In genomic region chr7:74658171-74659004, GRCh38 we compare ENCODE assay signal across 8 cellular contexts. TPM values are rescaled to one million over a fixed set of nuclear protein-coding genes. Genes with fewer than 3 reads are reported as not detected.
DNase-seq lines count a peak whose midpoint lies in the region; ATAC-seq and TF ChIP-seq lines count a peak whose summit lies in the region.

No MANE protein-coding gene starts in this region.

- H3K79me2 ChIP-seq in mesendoderm (ENCODE audit: control insufficient read depth, insufficient read depth, low read length): peaks cover 46% of the 10 kb centered on the region

- peak overlapping the region; percentile 87 for H4K5ac ChIP-seq in mesendoderm (ENCODE audit: low read length)

- H3K27me3 Mint-ChIP-seq in effector memory CD8-positive, alpha-beta T cell: no peaks in the 10 kb centered on the region

- H3K4ac ChIP-seq in mesendoderm (ENCODE audit: low read depth, low read length): peak overlapping the region; percentile 99

- H3K27me3 ChIP-seq in mesendoderm (ENCODE audit: insufficient read depth, low read length, poor library complexity): no peaks in the 10 kb centered on the region

- H2BK5ac ChIP-seq in mesendoderm (ENCODE audit: low read length): peak overlapping the region; percentile 96

- H3K56ac ChIP-seq in mesendoderm (ENCODE audit: low read length): peak overlapping the region; percentile 99

- peaks cover 37 to 48% of the 10 kb centered on the region in 2 donors for H3K4me1 Mint-ChIP-seq in effector memory CD8-positive, alpha-beta T cell (ENCODE audit: low read depth in 2 of 2)

- no peaks in the 10 kb centered on the region for H3K36me3 ChIP-seq in mesendoderm (ENCODE audit: control insufficient read depth, insufficient read depth, low read length)

- no peak for TF ChIP-seq CTCF in GM20000 (IDR thresholded peaks at IDR 0.05; ENCODE audit: extremely low read depth, missing control alignments)

- H3K9me3 Mint-ChIP-seq in effector memory CD8-positive, alpha-beta T cell: no peaks in the 10 kb centered on the region

- H3K4me1 ChIP-seq in mesendoderm (ENCODE audit: control insufficient read depth, low read depth, low read length): peaks cover 10% of the 10 kb centered on the region

- peak overlapping the region; percentile 98 for H3K18ac ChIP-seq in mesendoderm (ENCODE audit: low read length)

- peak overlapping the region; percentile 94 to 97 for H3K27ac Mint-ChIP-seq in effector memory CD8-positive, alpha-beta T cell

- peaks cover 37% of the 10 kb centered on the region for H3K36me3 Mint-ChIP-seq in effector memory CD8-positive, alpha-beta T cell (ENCODE audit: insufficient read depth)

- H2BK120ac ChIP-seq in mesendoderm (ENCODE audit: low read depth, low read length): peak overlapping the region; percentile 75

- peak overlapping the region; percentile 96 for H2AK5ac ChIP-seq in mesendoderm (ENCODE audit: low read length)

- H4K8ac ChIP-seq in mesendoderm (ENCODE audit: low read depth, low read length): peak overlapping the region; percentile 100

- WGBS in mesendoderm (ENCODE audit: extremely low coverage, insufficient coverage, low lambda C conversion rate): no CpG with 5 or more reads among the region's 108 CpGs

- peak overlapping the region; percentile 100 for H3K27ac ChIP-seq in mesendoderm (ENCODE audit: low read depth, low read length)

- peak; percentile 76 for DNase-seq in CMK (ENCODE audit: low read depth)
- DNase-seq in GM20000 (ENCODE audit: low spot score): peak; percentile 97
- DNase-seq in HT1080 (ENCODE audit: low read depth): peak; percentile 88
- peak; percentile 99 for DNase-seq in NOMO-1 treated with DMSO at 0.1 percent for 48 hours (lab: John Stamatoyannopoulos, UW; ENCODE audit: unreplicated experiment)
- peak; percentile 62 for DNase-seq in activated CD8-positive, alpha-beta memory T cell treated with anti-CD3 and anti-CD28 coated beads, Interleukin-2, amount 50 U/mL, for 1 hour (ENCODE audit: extremely low read depth)
- DNase-seq in effector memory CD8-positive, alpha-beta T cell: peak; percentile 79 to 86 (median 80)
- DNase-seq in mesendoderm: peak; percentile 97
- DNase-seq in stimulated activated CD8-positive, alpha-beta memory T cell treated with anti-CD3 and anti-CD28 coated beads, Interleukin-12 subunit alpha, Interleukin-12 subunit beta, amount 100 ng/mL, for 24 hours (ENCODE audit: extremely low read depth): peak; percentile 81

- H2BK15ac ChIP-seq in mesendoderm (replicated peaks; ENCODE audit: low read depth): no peak overlapping the region

- H3K4me3 ChIP-seq in mesendoderm (ENCODE audit: low read length): peak overlapping the region; percentile 90

- H3K79me1 ChIP-seq in mesendoderm (ENCODE audit: low read length): no peaks in the 10 kb centered on the region

- peak; percentile 65 for ATAC-seq in effector memory CD8-positive, alpha-beta T cell (replicated peaks)

- peak overlapping the region; percentile 89 to 96 for H3K4me3 Mint-ChIP-seq in effector memory CD8-positive, alpha-beta T cell

- H3K23ac ChIP-seq in mesendoderm (ENCODE audit: low read length): no peak overlapping the region

- H3K4me2 ChIP-seq in mesendoderm (ENCODE audit: low read length): peak overlapping the region; percentile 94

- H3K9ac ChIP-seq in mesendoderm (ENCODE audit: low read length): peak overlapping the region; percentile 99

RNA-seq across cellular contexts. Expression of gene GTF2I, which starts 0.9 kb away (rescaled TPM):
- total RNA-seq in HT1080 (2014; rRNA removed; shearing (Covaris generic)): 94.4 and 205 TPM in 2 replicates
- 64.5 and 75.6 TPM in 2 replicates for polyA plus RNA-seq in HT1080 (2015; cell fraction: cytosol; rRNA removed)
- 301 and 363 TPM in 2 replicates for polyA plus RNA-seq in HT1080 (2015; cell fraction: nucleus; rRNA removed)
- 245 TPM for polyA plus RNA-seq in mesendoderm (2013, experiment 1 of 2)
- 257 TPM for polyA plus RNA-seq in mesendoderm (2013, experiment 2 of 2)

Comparison
In these comparisons a context has a peak if more than half of its experiments do, and no peak if none do; other contexts are left out.
1. Peak in every context shown above with its lines: DNase-seq, ATAC-seq, H3K4me3 ChIP-seq and H3K27ac ChIP-seq.